Comparison of ENCODE assay signal across 1 cellular context in the genomic region with DNA sequence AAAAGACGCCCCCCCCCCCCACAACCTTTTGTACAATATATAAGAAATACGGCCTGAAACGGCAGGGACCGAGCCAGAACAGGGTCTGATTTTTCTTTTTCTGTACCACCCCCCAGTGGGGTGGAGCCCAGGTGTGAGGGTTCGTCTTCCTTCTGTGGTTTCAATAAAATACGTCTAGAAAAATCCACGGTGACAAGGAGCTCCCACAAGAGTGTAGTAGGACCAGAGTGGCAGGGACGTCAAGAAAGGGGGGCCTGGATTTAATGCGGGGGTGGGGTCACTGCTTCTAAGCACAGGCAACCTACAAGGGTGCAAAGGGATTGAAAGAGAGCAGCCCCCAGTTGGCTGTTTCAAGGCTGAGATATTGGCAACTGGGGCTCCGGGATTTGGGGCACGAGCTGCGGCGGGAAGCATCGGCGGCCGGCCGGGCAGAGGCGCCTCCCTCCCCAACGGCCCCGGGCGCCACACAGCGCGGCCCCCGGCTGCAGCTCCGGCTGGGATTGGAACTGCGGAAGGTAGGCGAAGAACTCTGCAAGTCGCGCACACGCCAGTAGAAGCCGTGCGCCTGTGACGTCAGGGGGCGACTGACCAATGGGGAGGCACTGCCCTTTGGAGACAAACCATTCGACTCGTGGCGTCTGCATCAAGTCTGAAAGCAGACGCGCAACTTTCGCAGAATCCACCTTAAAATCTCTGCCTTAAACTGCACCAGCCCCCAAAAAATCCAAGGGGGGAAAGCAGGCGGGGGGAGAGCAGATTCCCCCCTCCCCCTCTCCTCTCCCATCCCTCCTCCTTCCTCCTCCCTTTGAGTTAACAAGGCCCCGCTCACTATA.
TF ChIP-seq lines count a peak whose summit lies in the region.

DLX6 (plus strand) TSS at position 623 of the 833 bp plus-strand sequence. CDS start 425 bp downstream, outside the sequence.

TF ChIP-seq in SK-N-SH, 30 proteins besides CTCF, POLR2A, EP300 and RAD21 (continued from another document):
- no peak for TF ChIP-seq TAF1 (IDR thresholded peaks at IDR 0.05; ENCODE audit: borderline replicate concordance, low read depth, low read length)
- TF ChIP-seq EZH2phosphoT487 (IDR thresholded peaks at IDR 0.05; ENCODE audit: borderline replicate concordance, low read depth), result no peak
- no peak for TF ChIP-seq TEAD4 (IDR thresholded peaks at IDR 0.05; ENCODE audit: borderline replicate concordance, insufficient read depth)
- no peak for TF ChIP-seq GABPA (IDR thresholded peaks at IDR 0.05; ENCODE audit: low read depth)
TF ChIP-seq in SK-N-SH: peak in this region for 8.
